ENCODE assay signal across 20 cellular contexts in genomic region chr3:37853691-37854413, GRCh38. TPM values are rescaled to one million over a fixed set of nuclear protein-coding genes. Genes with fewer than 3 reads are reported as not detected.
A peak's percentile ranks its signal among the peaks of the same experiment; 100 is the strongest.
DNase-seq lines count a peak whose midpoint lies in the region; ATAC-seq, FAIRE-seq and TF ChIP-seq lines count a peak whose summit lies in the region.
"Had no signal": no experiment of that assay in that cellular context is flagged by ENCODE, and none has a peak within 500 bp of the region (broad histone marks: within the 10 kb centered on the region; RNA-seq: fewer than 3 reads in every experiment).

No MANE protein-coding gene starts in this region.

- no peak overlapping the region for H2AK5ac ChIP-seq in mesendoderm (ENCODE audit: low read length)

- TF ChIP-seq CTCF in bronchial epithelial cell (IDR thresholded peaks at IDR 0.05; ENCODE audit: insufficient read depth, low read length, severe bottlenecking) = no peak

- H4K8ac ChIP-seq in mesendoderm (ENCODE audit: low read depth, low read length) = no peak overlapping the region

- no peak overlapping the region for H2BK15ac ChIP-seq in mesendoderm (replicated peaks; ENCODE audit: low read depth)

- no peak overlapping the region for H4K5ac ChIP-seq in mesendoderm (ENCODE audit: low read length)

- no peaks in the 10 kb centered on the region for H3K9me3 ChIP-seq in aorta (ENCODE audit: control insufficient read depth, low read length)
- H3K9me3 ChIP-seq: A549, heart left ventricle had no signal

- ATAC-seq in aorta (ENCODE audit: low FRiP score) = no peak
- ATAC-seq: A549 had no signal

- no peak overlapping the region for H3K18ac ChIP-seq in mesendoderm (ENCODE audit: low read length)

- H3K4me3 ChIP-seq in bronchial epithelial cell (ENCODE audit: low read depth, low read length) = no peak overlapping the region
- no peak overlapping the region for H3K4me3 ChIP-seq in mesendoderm (ENCODE audit: low read length)
- no peak overlapping the region for H3K4me3 ChIP-seq in aorta (ENCODE audit: low read length in 2 of 2)
- H3K4me3 ChIP-seq: A549, heart left ventricle had no signal

- H3K27me3 ChIP-seq in bronchial epithelial cell (ENCODE audit: control insufficient read depth, insufficient read depth, low read length) (no peaks in the 10 kb centered on the region), mesendoderm (ENCODE audit: insufficient read depth, low read length, poor library complexity) (no peaks in the 10 kb centered on the region), aorta (ENCODE audit: control insufficient read depth in 1 of 2, insufficient read depth in 2 of 2, low read length in 1 of 2) (no peaks in the 10 kb centered on the region)
- H3K27me3 ChIP-seq: heart left ventricle had no signal

- H3K23ac ChIP-seq in mesendoderm (ENCODE audit: low read length) = peak overlapping the region; percentile 45

- no peak overlapping the region for H3K56ac ChIP-seq in mesendoderm (ENCODE audit: low read length)

- no peak overlapping the region for H3K4me2 ChIP-seq in mesendoderm (ENCODE audit: low read length)
- H3K4me2 ChIP-seq: A549 had no signal

- H3K4me1 ChIP-seq in mesendoderm (ENCODE audit: control insufficient read depth, low read depth, low read length) = no peaks in the 10 kb centered on the region
- H3K4me1 ChIP-seq in aorta (ENCODE audit: control insufficient read depth in 1 of 2, insufficient read depth in 2 of 2, low read length in 2 of 2) = peaks cover 4% of the 10 kb centered on the region in 2 donors

- intact Hi-C loops in aorta (cut with DNase I) = no loop called here

- H2BK120ac ChIP-seq in mesendoderm (ENCODE audit: low read depth, low read length) = no peak overlapping the region

- no peak overlapping the region for H2BK5ac ChIP-seq in mesendoderm (ENCODE audit: low read length)

- DNase-seq in NCI-H748 (lab: John Stamatoyannopoulos, UW; ENCODE audit: unreplicated experiment) (peak; percentile 4), NCI-H748 treated with DMSO at 0.1 percent for 48 hours (lab: John Stamatoyannopoulos, UW) (no peak), bronchial epithelial cell (ENCODE audit: low read depth) (peak; percentile 98), mesendoderm (no peak), ureter (ENCODE audit: low spot score) (peak; percentile 91), aorta (no peak), NCI-H226 (no peak)
- DNase-seq in stimulated activated CD8-positive, alpha-beta memory T cell treated with anti-CD3 and anti-CD28 coated beads, Interleukin-4, amount 100 ng/mL, for 48 hours = no peak
- DNase-seq: activated CD4-positive, alpha-beta T cell treated with anti-CD3 and anti-CD28 coated beads, Interleukin-2, amount 50 U/mL, for 48 hours; activated naive CD8-positive, alpha-beta T cell treated with anti-CD3 and anti-CD28 coated beads, Interleukin-2, amount 10 ng/mL, durations not matched to agents 7 days and 5 days; activated T-cell treated with anti-CD3 and anti-CD28 coated beads, Interleukin-2, amount 50 U/mL, for 48 hours; DMS153; GOT3; heart left ventricle; NCI-H2081 treated with DMSO at 0.1 percent for 48 hours; NCI-H774; RPMI8226; stimulated activated CD4-positive, alpha-beta T cell treated with anti-CD3 and anti-CD28 coated beads, Interleukin-4, amount 100 ng/mL, for 24 hours had no signal

- peak; percentile 97 for FAIRE-seq in bronchial epithelial cell (lab: Jason Lieb, UNC)
- FAIRE-seq: A549, islet of Langerhans had no signal

- no peaks in the 10 kb centered on the region for H3K79me1 ChIP-seq in mesendoderm (ENCODE audit: low read length)

- no peak overlapping the region for H3K4ac ChIP-seq in mesendoderm (ENCODE audit: low read depth, low read length)

- H3K27ac ChIP-seq in mesendoderm (ENCODE audit: low read depth, low read length) = no peak overlapping the region
- H3K27ac ChIP-seq in aorta (ENCODE audit: low read depth in 1 of 2, low read length in 2 of 2) = no peak overlapping the region
- H3K27ac ChIP-seq: A549, heart left ventricle had no signal

- H3K36me3 ChIP-seq in bronchial epithelial cell (ENCODE audit: control insufficient read depth, insufficient read depth, low read length) = peaks cover 2% of the 10 kb centered on the region
- H3K36me3 ChIP-seq in mesendoderm (ENCODE audit: control insufficient read depth, insufficient read depth, low read length) = no peaks in the 10 kb centered on the region
- no peaks in the 10 kb centered on the region for H3K36me3 ChIP-seq in aorta (ENCODE audit: control insufficient read depth in 1 of 2, insufficient read depth in 2 of 2, low read length in 1 of 2)

- WGBS in mesendoderm (ENCODE audit: extremely low coverage, insufficient coverage, low lambda C conversion rate) = no CpG with 5 or more reads among the region's 11 CpGs
- WGBS in aorta, 2 donors = 63 to 66% methylated on average over 11 of the region's 11 CpGs

- no peaks in the 10 kb centered on the region for H3K79me2 ChIP-seq in mesendoderm (ENCODE audit: control insufficient read depth, insufficient read depth, low read length)

- H3K9ac ChIP-seq in mesendoderm (ENCODE audit: low read length) = no peak overlapping the region

RNA-seq across cellular contexts. Expression of gene CTDSPL, which starts 7.8 kb away (rescaled TPM):
- total RNA-seq in bronchial epithelial cell = 50.4 and 80.6 TPM in 2 replicates
- polyA plus RNA-seq in mesendoderm (2013, experiment 1 of 2) = 7.6 TPM
- 8.1 TPM for polyA plus RNA-seq in mesendoderm (2013, experiment 2 of 2)
- 68.4 TPM for total RNA-seq in ureter
- total RNA-seq in aorta = 10 to 100 TPM; 45.3 to 48.0 TPM
- polyA plus RNA-seq in aorta = 10 to 100 TPM; 21.3 to 25.4 TPM

Comparison
In these comparisons a context has a peak if more than half of its experiments do, and no peak if none do; other contexts are left out.
1. DNase-seq: peak in NCI-H748 (single experiment), bronchial epithelial cell (single experiment) and ureter (single experiment); none in NCI-H748 treated with DMSO at 0.1 percent for 48 hours (single experiment), mesendoderm (single experiment), stimulated activated CD8-positive, alpha-beta memory T cell treated with anti-CD3 and anti-CD28 coated beads, Interleukin-4, amount 100 ng/mL, for 48 hours (single experiment), aorta (0 of 2) and NCI-H226 (single experiment).